In genomic region chr12:31118347-31118830, GRCh38 we compare ENCODE assay signal across 8 cellular contexts. TPM values are rescaled to one million over a fixed set of nuclear protein-coding genes. Genes with fewer than 3 reads are reported as not detected.
DNase-seq lines count a peak whose midpoint lies in the region; ATAC-seq, FAIRE-seq and TF ChIP-seq lines count a peak whose summit lies in the region.

No MANE protein-coding gene starts in this region.

- no peaks in the 10 kb centered on the region for H4K20me1 ChIP-seq in OCI-LY1 (ENCODE audit: insufficient read depth, low read length)

- no peak overlapping the region for H3K27ac Mint-ChIP-seq in endodermal cell

- peak overlapping the region; percentile 24 to 71; a peak in 4 of 6 replicates for H3K27ac ChIP-seq in A549
- peak overlapping the region; percentile 61 for H3K27ac ChIP-seq in OCI-LY1 (ENCODE audit: low read depth, low read length, poor library complexity, severe bottlenecking)
- H3K27ac ChIP-seq in endodermal cell (ENCODE audit: low read depth, low read length) = no peak overlapping the region
- no peak overlapping the region for H3K27ac ChIP-seq in pancreas

- no peaks in the 10 kb centered on the region for H3K79me2 ChIP-seq in OCI-LY1 (ENCODE audit: insufficient read depth, low read length)

- H3F3A ChIP-seq in OCI-LY1 (ENCODE audit: insufficient read depth, low read length) = no peaks in the 10 kb centered on the region

- TF ChIP-seq CTCF in A549 (IDR thresholded peaks at IDR 0.05) = no peak
- TF ChIP-seq CTCF in OCI-LY1 (IDR thresholded peaks at IDR 0.05; ENCODE audit: low read length) = no peak
- no peak for TF ChIP-seq CTCF in endodermal cell (conservative IDR thresholded peaks at IDR 0.05)
- TF ChIP-seq CTCF in pancreas (IDR thresholded peaks at IDR 0.05) = no peak

- H3K4me3 ChIP-seq in A549 = peak overlapping the region; percentile 64
- H3K4me3 ChIP-seq in OCI-LY1 (ENCODE audit: low read depth, low read length, poor library complexity, severe bottlenecking) = peak overlapping the region; percentile 82
- peak overlapping the region; percentile 81 for H3K4me3 ChIP-seq in endodermal cell (ENCODE audit: low read length)
- peak overlapping the region in 2 of 4 donors; percentile 8 to 28 for H3K4me3 ChIP-seq in pancreas

- H3K4me2 ChIP-seq in A549 (peak overlapping the region; percentile 100), OCI-LY1 (ENCODE audit: low read length) (peak overlapping the region; percentile 100)

- no peak overlapping the region for H2AFZ ChIP-seq in OCI-LY1 (ENCODE audit: low read length)

- H3K27me3 ChIP-seq in OCI-LY1 (ENCODE audit: insufficient read depth, low read length) (no peaks in the 10 kb centered on the region), endodermal cell (ENCODE audit: control insufficient read depth, insufficient read depth, low read length, poor library complexity, severe bottlenecking) (peaks cover 40% of the 10 kb centered on the region), pancreas (peaks cover 0 to 7% (median 0%) of the 10 kb centered on the region in 4 donors)

- DNase-seq in A549 (ENCODE audit: low read depth in 1 of 2, low spot score in 1 of 2) = peak; percentile 48 to 57
- DNase-seq in endodermal cell = peak; percentile 79
- DNase-seq in pancreas = peak in 1 of 6 donors; percentile 82
- DNase-seq in Ammon's horn (ENCODE audit: low spot score) = no peak

- H3K9me2 ChIP-seq in OCI-LY1 (ENCODE audit: low read depth, low read length) = no peaks in the 10 kb centered on the region

- TF ChIP-seq RAD21 in A549 (conservative IDR thresholded peaks at IDR 0.05 in 1 of 2, IDR thresholded peaks at IDR 0.05 in 1 of 2) = no peak

- TF ChIP-seq POLR2A in A549 (IDR thresholded peaks at IDR 0.05; ENCODE audit: low read length) = no peak

- ATAC-seq in A549 = peak; percentile 61 to 78
- peak; percentile 30 for ATAC-seq in GM21381 (IDR thresholded peaks at IDR 0.05; ENCODE audit: unreplicated experiment)
- peak; percentile 13 to 56 (median 48) for ATAC-seq in pancreas
- ATAC-seq in HG03196 (IDR thresholded peaks at IDR 0.05; ENCODE audit: unreplicated experiment) = no peak
- no peak for ATAC-seq in GM19328 (IDR thresholded peaks at IDR 0.05; ENCODE audit: unreplicated experiment)

- H3K36me3 ChIP-seq in OCI-LY1 (ENCODE audit: insufficient read depth, low read length) (no peaks in the 10 kb centered on the region), endodermal cell (ENCODE audit: control insufficient read depth, insufficient read depth, low read length) (no peaks in the 10 kb centered on the region), pancreas (no peaks in the 10 kb centered on the region)

- intact Hi-C loops in pancreas (cut with DNase I) = loop anchor here in 1 of 3 donors (5.0 kb wide), 1 partner anchor 119 kb away; no protein-coding TSS in a partner anchor

- peak overlapping the region; percentile 84 for H3K9ac ChIP-seq in OCI-LY1 (ENCODE audit: low read length)
- H3K9ac ChIP-seq in endodermal cell (ENCODE audit: extremely low read depth, low read length, poor library complexity, severe bottlenecking) = no peak overlapping the region

- no peak for TF ChIP-seq EP300 in A549 (IDR thresholded peaks at IDR 0.05)

- no peaks in the 10 kb centered on the region for H3K36me3 Mint-ChIP-seq in endodermal cell (ENCODE audit: low read depth)

- H3K4me1 ChIP-seq in A549 = peaks cover 19% of the 10 kb centered on the region
- peaks cover 10% of the 10 kb centered on the region for H3K4me1 ChIP-seq in OCI-LY1 (ENCODE audit: insufficient read depth, low read length, severe bottlenecking)
- H3K4me1 ChIP-seq in endodermal cell (ENCODE audit: control insufficient read depth, insufficient read depth, low read length) = peaks cover 2% of the 10 kb centered on the region
- no peaks in the 10 kb centered on the region for H3K4me1 ChIP-seq in pancreas

- H3K27me3 Mint-ChIP-seq in endodermal cell (ENCODE audit: insufficient read depth) = peaks cover 56% of the 10 kb centered on the region

- POLR2A ChIA-PET in A549 (lab: Yijun Ruan, JAX) = no interaction called here

- FAIRE-seq in A549 (lab: Jason Lieb, UNC) = no peak
- no peak for FAIRE-seq in pancreas (lab: Jason Lieb, UNC)

- 4% methylated on average over 9 of the region's 26 CpGs for WGBS in A549 (ENCODE audit: missing lambda C conversion rate)
- WGBS in endodermal cell (ENCODE audit: insufficient coverage in 1 of 2, insufficient read length in 1 of 2), 2 experiments = 0 to 4% methylated on average over 1 to 26 of the region's 26 CpGs
- 23 to 50% methylated on average over 21 to 26 of the region's 26 CpGs for WGBS in pancreas, 2 donors

- no peaks in the 10 kb centered on the region for H3K9me3 Mint-ChIP-seq in endodermal cell

- CTCF ChIA-PET in A549 (lab: Yijun Ruan, JAX) = interaction anchor here (1.0 to 2.0 kb wide), 3 partner anchors 93 to 124 kb away, joined by 3 to 5 read pairs (median 3); no protein-coding TSS in a partner anchor

- peak overlapping the region; percentile 62 for H3K4me3 Mint-ChIP-seq in endodermal cell

- no peaks in the 10 kb centered on the region for H3K9me3 ChIP-seq in A549
- H3K9me3 ChIP-seq in OCI-LY1 (ENCODE audit: low read length) = no peaks in the 10 kb centered on the region
- no peaks in the 10 kb centered on the region for H3K9me3 ChIP-seq in endodermal cell (ENCODE audit: control insufficient read depth, low read length)
- H3K9me3 ChIP-seq in pancreas = no peaks in the 10 kb centered on the region

- peaks cover 17% of the 10 kb centered on the region for H3K4me1 Mint-ChIP-seq in endodermal cell

TF ChIP-seq in A549, 52 proteins besides CTCF, POLR2A, EP300 and RAD21:
- TF ChIP-seq GATA3 (IDR thresholded peaks at IDR 0.05; ENCODE audit: borderline replicate concordance) (no peak), HDAC2 (IDR thresholded peaks at IDR 0.05) (no peak), RFX5 (IDR thresholded peaks at IDR 0.05) (no peak), JUN (IDR thresholded peaks at IDR 0.05) (no peak), PHF8 (IDR thresholded peaks at IDR 0.05; ENCODE audit: borderline replicate concordance, low read depth) (no peak), MYC (IDR thresholded peaks at IDR 0.05; ENCODE audit: borderline replicate concordance, low read length) (no peak), CEBPB (IDR thresholded peaks at IDR 0.05) (no peak), TP53 (CRISPR knock-in tag; IDR thresholded peaks at IDR 0.05) (no peak), NR3C1 (IDR thresholded peaks at IDR 0.05) (no peak), CHD4 (IDR thresholded peaks at IDR 0.05; ENCODE audit: borderline replicate concordance) (no peak), HMGXB4 (CRISPR knock-in tag; IDR thresholded peaks at IDR 0.05; ENCODE audit: borderline replicate concordance) (no peak)
- TF ChIP-seq, protein P1, sequence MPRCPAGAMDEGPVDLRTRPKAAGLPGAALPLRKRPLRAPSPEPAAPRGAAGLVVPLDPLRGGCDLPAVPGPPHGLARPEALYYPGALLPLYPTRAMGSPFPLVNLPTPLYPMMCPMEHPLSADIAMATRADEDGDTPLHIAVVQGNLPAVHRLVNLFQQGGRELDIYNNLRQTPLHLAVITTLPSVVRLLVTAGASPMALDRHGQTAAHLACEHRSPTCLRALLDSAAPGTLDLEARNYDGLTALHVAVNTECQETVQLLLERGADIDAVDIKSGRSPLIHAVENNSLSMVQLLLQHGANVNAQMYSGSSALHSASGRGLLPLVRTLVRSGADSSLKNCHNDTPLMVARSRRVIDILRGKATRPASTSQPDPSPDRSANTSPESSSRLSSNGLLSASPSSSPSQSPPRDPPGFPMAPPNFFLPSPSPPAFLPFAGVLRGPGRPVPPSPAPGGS (IDR thresholded peaks at IDR 0.05) = no peak

RNA-seq across cellular contexts. Expression of gene DDX11, which starts 44.7 kb away (rescaled TPM):
- polyA plus RNA-seq in A549 (2011; rRNA removed) = 36.7 and 36.9 TPM in 2 replicates
- 58.3 and 65.9 TPM in 2 replicates for polyA plus RNA-seq in A549 (2012; cell fraction: cytosol; rRNA removed)
- polyA plus RNA-seq in A549 (2012; cell fraction: nucleus; rRNA removed) = 395 and 413 TPM in 2 replicates
- polyA plus RNA-seq in A549 (2017; fragmentation: RNase III; extraction: RNeasy Plus Mini Kit Qiagen cat#74134 plus additional on column Dnase treatment) = 63.7 to 76.0 TPM (median 69.2 TPM) in 3 replicates
- polyA minus RNA-seq in A549 (2011; rRNA and poly(A)+ RNA removed) = 65.6 and 73.0 TPM in 2 replicates
- 100 to 1,000 TPM; 136 to 298 TPM for total RNA-seq in endodermal cell
- polyA plus RNA-seq in endodermal cell (2013, experiment 1 of 2) = 70.7 TPM
- polyA plus RNA-seq in endodermal cell (2013, experiment 2 of 2) = 52.5 TPM
- total RNA-seq in pancreas = 10 to 100 TPM; 11.1 to 44.9 (median 22.9) TPM
- 10 to 100 TPM; 27.0 to 45.3 TPM for polyA plus RNA-seq in pancreas

Comparison
In these comparisons a context has a peak if more than half of its experiments do, and no peak if none do; other contexts are left out.
1. ATAC-seq: peak in A549 (2 of 2), GM21381 (single experiment) and pancreas (4 of 4); none in HG03196 (single experiment) and GM19328 (single experiment).
2. H3K27ac ChIP-seq: peak in A549 (2 of 2) and OCI-LY1 (single experiment); none in endodermal cell (single experiment) and pancreas (0 of 4).